Comparison of ENCODE assay signal across 8 cellular contexts in the genomic region with DNA sequence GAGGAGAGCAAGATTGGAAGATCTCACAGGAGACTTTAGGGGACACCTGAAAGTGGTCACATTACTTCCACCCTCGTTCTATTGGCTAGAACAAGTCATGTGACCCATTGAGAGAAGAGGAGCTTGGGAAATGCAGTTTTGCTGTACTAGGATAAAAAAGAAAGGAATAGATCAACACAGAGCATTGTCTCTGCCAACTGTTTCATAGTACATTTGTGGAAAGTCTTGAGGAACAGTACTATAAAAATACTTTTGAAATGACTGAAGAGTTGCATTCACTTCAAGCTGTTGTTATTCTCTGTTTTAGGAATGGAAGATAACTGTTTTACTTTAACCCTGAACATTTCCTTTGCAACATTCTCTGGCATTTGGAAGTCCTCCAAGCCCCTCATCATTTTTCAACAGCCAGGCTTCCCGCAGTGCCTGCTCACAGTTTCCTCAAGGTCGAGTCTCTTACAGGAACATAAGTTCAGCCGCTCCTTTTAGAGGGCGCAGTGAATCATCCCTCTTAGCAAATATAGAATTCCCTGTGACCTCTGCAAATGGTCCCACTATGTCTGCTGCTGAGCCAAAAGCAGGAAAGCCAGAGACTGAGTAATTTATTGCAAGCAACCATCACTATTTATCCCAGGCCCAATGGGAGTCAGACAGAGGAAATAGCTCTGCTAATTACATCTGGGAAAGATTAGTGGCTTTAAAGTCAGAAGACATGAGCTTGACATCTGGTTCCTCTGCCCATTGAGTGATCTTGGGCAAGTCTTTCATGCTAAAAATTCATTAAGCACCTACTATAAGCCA. TPM values are rescaled to one million over a fixed set of nuclear protein-coding genes. Genes with fewer than 3 reads are reported as not detected.
DNase-seq lines count a peak whose midpoint lies in the region; ATAC-seq and TF ChIP-seq lines count a peak whose summit lies in the region.

No MANE protein-coding gene starts in this region.

- intact Hi-C loops in right cardiac atrium (cut with DNase I) = no loop called here

- H3K36me3 Mint-ChIP-seq in GM23338 (ENCODE audit: low read depth) = no peaks in the 10 kb centered on the region

- no peaks in the 10 kb centered on the region for H3K79me2 ChIP-seq in GM23338 (replicated peaks; ENCODE audit: insufficient read depth)

- H3K27me3 Mint-ChIP-seq in GM23338 (ENCODE audit: insufficient read depth, low read depth, poor library complexity) = peaks cover 5% of the 10 kb centered on the region

- H3K27ac ChIP-seq in GM23338 (ENCODE audit: low read depth) (no peak overlapping the region), right cardiac atrium (ENCODE audit: low read length) (no peak overlapping the region)

- H3K4me1 Mint-ChIP-seq in GM23338 = no peaks in the 10 kb centered on the region

- no peak overlapping the region for H3K4me3 Mint-ChIP-seq in GM23338

- no peak for TF ChIP-seq CTCF in GM23338 (conservative IDR thresholded peaks at IDR 0.05; ENCODE audit: low read depth in 2 of 2)

- no peaks in the 10 kb centered on the region for H3K9me3 Mint-ChIP-seq in GM23338

- no peaks in the 10 kb centered on the region for H3K4me1 ChIP-seq in GM23338 (ENCODE audit: insufficient read depth)
- H3K4me1 ChIP-seq in right cardiac atrium (ENCODE audit: control insufficient read depth, insufficient read depth, low read length) = no peaks in the 10 kb centered on the region

- H3K36me3 ChIP-seq in GM23338 (ENCODE audit: insufficient read depth) = no peaks in the 10 kb centered on the region; the same call in 1 of the 2 replicates

- H3K27me3 ChIP-seq in GM23338 (ENCODE audit: insufficient read depth) = no peaks in the 10 kb centered on the region
- H3K27me3 ChIP-seq in right cardiac atrium (ENCODE audit: control insufficient read depth, insufficient read depth) = no peaks in the 10 kb centered on the region

- WGBS in right cardiac atrium = 26% methylated on average over 5 of the region's 5 CpGs

- H3F3A ChIP-seq in GM23338 (replicated peaks; ENCODE audit: low read depth) = no peaks in the 10 kb centered on the region

- H3K4me2 ChIP-seq in GM23338 = no peak overlapping the region

- H2AFZ ChIP-seq in GM23338 = peak overlapping the region; percentile 2

- DNase-seq in GM23338 (ENCODE audit: low spot score) (peak; percentile 6), amniotic stem cell (lab: John Stamatoyannopoulos, UW) (peak; percentile 24), right cardiac atrium (peak in 2 of 3 donors; percentile 48 to 55), skeletal muscle cell (ENCODE audit: low read depth) (peak; percentile 100), NOMO-1 (lab: John Stamatoyannopoulos, UW; ENCODE audit: unreplicated experiment in 2 of 2) (no peak), Ammon's horn (ENCODE audit: low spot score) (no peak), HuH-7.5 (ENCODE audit: low spot score) (no peak)
- DNase-seq in activated CD8-positive, alpha-beta memory T cell treated with anti-CD3 and anti-CD28 coated beads, Interleukin-2, amount 50 U/mL, for 48 hours = no peak

- H3K4me3 ChIP-seq in GM23338 (no peak overlapping the region), right cardiac atrium (ENCODE audit: low read length) (no peak overlapping the region), skeletal muscle cell (ENCODE audit: low read depth, low read length) (no peak overlapping the region)

- ATAC-seq in GM23338 (no peak), right cardiac atrium (peak; percentile 91 to 98)

- H4K20me1 ChIP-seq in GM23338 (replicated peaks; ENCODE audit: insufficient read depth) = no peaks in the 10 kb centered on the region

- H3K9me2 ChIP-seq in GM23338 (ENCODE audit: insufficient read depth) = 0 out of 2 replicates have a peak, but pooled peaks cover 10% of the 10 kb centered on the region

- no peaks in the 10 kb centered on the region for H3K9me3 ChIP-seq in right cardiac atrium (ENCODE audit: control insufficient read depth, low read length)

- H3K27ac Mint-ChIP-seq in GM23338 = no peak overlapping the region

TF ChIP-seq in GM23338, 12 proteins besides CTCF, POLR2A, EP300 and RAD21 (continues in another document):
- TF ChIP-seq NANOG (IDR thresholded peaks at IDR 0.05; ENCODE audit: borderline replicate concordance) (no peak), ZNF331 (CRISPR knock-in tag; IDR thresholded peaks at IDR 0.05; ENCODE audit: low read depth) (no peak), POLR2AphosphoS5 (IDR thresholded peaks at IDR 0.05; ENCODE audit: low read depth) (no peak), STAT1 (IDR thresholded peaks at IDR 0.05; ENCODE audit: unreplicated experiment) (no peak)
- TF ChIP-seq, protein P1, sequence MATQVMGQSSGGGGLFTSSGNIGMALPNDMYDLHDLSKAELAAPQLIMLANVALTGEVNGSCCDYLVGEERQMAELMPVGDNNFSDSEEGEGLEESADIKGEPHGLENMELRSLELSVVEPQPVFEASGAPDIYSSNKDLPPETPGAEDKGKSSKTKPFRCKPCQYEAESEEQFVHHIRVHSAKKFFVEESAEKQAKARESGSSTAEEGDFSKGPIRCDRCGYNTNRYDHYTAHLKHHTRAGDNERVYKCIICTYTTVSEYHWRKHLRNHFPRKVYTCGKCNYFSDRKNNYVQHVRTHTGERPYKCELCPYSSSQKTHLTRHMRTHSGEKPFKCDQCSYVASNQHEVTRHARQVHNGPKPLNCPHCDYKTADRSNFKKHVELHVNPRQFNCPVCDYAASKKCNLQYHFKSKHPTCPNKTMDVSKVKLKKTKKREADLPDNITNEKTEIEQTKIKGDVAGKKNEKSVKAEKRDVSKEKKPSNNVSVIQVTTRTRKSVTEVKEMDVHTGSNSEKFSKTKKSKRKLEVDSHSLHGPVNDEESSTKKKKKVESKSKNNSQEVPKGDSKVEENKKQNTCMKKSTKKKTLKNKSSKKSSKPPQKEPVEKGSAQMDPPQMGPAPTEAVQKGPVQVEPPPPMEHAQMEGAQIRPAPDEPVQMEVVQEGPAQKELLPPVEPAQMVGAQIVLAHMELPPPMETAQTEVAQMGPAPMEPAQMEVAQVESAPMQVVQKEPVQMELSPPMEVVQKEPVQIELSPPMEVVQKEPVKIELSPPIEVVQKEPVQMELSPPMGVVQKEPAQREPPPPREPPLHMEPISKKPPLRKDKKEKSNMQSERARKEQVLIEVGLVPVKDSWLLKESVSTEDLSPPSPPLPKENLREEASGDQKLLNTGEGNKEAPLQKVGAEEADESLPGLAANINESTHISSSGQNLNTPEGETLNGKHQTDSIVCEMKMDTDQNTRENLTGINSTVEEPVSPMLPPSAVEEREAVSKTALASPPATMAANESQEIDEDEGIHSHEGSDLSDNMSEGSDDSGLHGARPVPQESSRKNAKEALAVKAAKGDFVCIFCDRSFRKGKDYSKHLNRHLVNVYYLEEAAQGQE (IDR thresholded peaks at IDR 0.05; ENCODE audit: unreplicated experiment) = no peak
- TF ChIP-seq, protein P2, sequence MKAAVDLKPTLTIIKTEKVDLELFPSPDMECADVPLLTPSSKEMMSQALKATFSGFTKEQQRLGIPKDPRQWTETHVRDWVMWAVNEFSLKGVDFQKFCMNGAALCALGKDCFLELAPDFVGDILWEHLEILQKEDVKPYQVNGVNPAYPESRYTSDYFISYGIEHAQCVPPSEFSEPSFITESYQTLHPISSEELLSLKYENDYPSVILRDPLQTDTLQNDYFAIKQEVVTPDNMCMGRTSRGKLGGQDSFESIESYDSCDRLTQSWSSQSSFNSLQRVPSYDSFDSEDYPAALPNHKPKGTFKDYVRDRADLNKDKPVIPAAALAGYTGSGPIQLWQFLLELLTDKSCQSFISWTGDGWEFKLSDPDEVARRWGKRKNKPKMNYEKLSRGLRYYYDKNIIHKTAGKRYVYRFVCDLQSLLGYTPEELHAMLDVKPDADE (IDR thresholded peaks at IDR 0.05) = no peak

RNA-seq across cellular contexts. Expression of a gene that starts 40.7 kb away (rescaled TPM):
- 93.4 and 93.6 TPM in 2 replicates for total RNA-seq in GM23338 (2014; rRNA removed; shearing (Covaris generic))
- polyA plus RNA-seq in GM23338 (2016; fragmentation: Nextera tagmentation; extraction: Ambion mirVana) = 303 and 310 TPM in 2 replicates
- total RNA-seq in right cardiac atrium = 10 to 100 TPM; 45.5 to 49.8 (median 46.0) TPM
- polyA plus RNA-seq in right cardiac atrium = 81.6 TPM

RNA-seq across cellular contexts. Expression of a gene that starts 40.9 kb away (rescaled TPM):
- 178 and 214 TPM in 2 replicates for total RNA-seq in GM23338 (2014; rRNA removed; shearing (Covaris generic))
- 609 and 678 TPM in 2 replicates for polyA plus RNA-seq in GM23338 (2016; fragmentation: Nextera tagmentation; extraction: Ambion mirVana)
- 10 to 100 TPM; 64.4 to 86.2 (median 75.8) TPM for total RNA-seq in right cardiac atrium
- 119 TPM for polyA plus RNA-seq in right cardiac atrium

Comparison
In these comparisons a context has a peak if more than half of its experiments do, and no peak if none do; other contexts are left out.
1. DNase-seq: peak in GM23338 (single experiment), amniotic stem cell (single experiment), right cardiac atrium (2 of 3) and skeletal muscle cell (single experiment); none in NOMO-1 (0 of 2), Ammon's horn (single experiment), activated CD8-positive, alpha-beta memory T cell treated with anti-CD3 and anti-CD28 coated beads, Interleukin-2, amount 50 U/mL, for 48 hours (single experiment) and HuH-7.5 (single experiment).